ENCODE assay signal across 9 cellular contexts in genomic region chr11:8201524-8202365, GRCh38. TPM values are rescaled to one million over a fixed set of nuclear protein-coding genes. Genes with fewer than 3 reads are reported as not detected.
DNase-seq lines count a peak whose midpoint lies in the region; ATAC-seq and TF ChIP-seq lines count a peak whose summit lies in the region.
"Had no signal": no experiment of that assay in that cellular context is flagged by ENCODE, and none has a peak within 500 bp of the region (broad histone marks: within the 10 kb centered on the region; RNA-seq: fewer than 3 reads in every experiment).

No MANE protein-coding gene starts in this region.

- CTCF ChIA-PET in CD4-positive, alpha-beta memory T cell (lab: Charles Lee; ENCODE audit: partially characterized antibody) = interaction anchor here (0.6 to 5.0 kb wide), 2 partner anchors 8 to 524 kb away, joined by 3 to 25 read pairs; no protein-coding TSS in a partner anchor

- peaks cover 0 to 10% (median 2%) of the 10 kb centered on the region in 4 donors for H3K4me1 Mint-ChIP-seq in CD4-positive, alpha-beta memory T cell
- H3K4me1 Mint-ChIP-seq in HFFc6 (ENCODE audit: low read depth) = no peaks in the 10 kb centered on the region

- POLR2A ChIA-PET in CD4-positive, alpha-beta memory T cell (lab: Charles Lee; ENCODE audit: partially characterized antibody) = no interaction called here

- H3K4me3 ChIP-seq in CD4-positive, alpha-beta memory T cell (ENCODE audit: low read length in 2 of 2) = no peak overlapping the region

- no peaks in the 10 kb centered on the region for H3K4me1 ChIP-seq in CD4-positive, alpha-beta memory T cell (ENCODE audit: insufficient read depth, low read length)

- no peaks in the 10 kb centered on the region for H3K27me3 ChIP-seq in CD4-positive, alpha-beta memory T cell (ENCODE audit: insufficient read depth, low read length)

- H3K36me3 ChIP-seq in CD4-positive, alpha-beta memory T cell (ENCODE audit: insufficient read depth, low read length) = no peaks in the 10 kb centered on the region

- intact Hi-C loops in CD4-positive, alpha-beta memory T cell (cut with micrococcal nuclease) = no loop called here

- TF ChIP-seq CTCF in HFFc6 (IDR thresholded peaks at IDR 0.05) = no peak

- peak; percentile 7 for DNase-seq in left lobe of liver (ENCODE audit: low spot score)
- no peak for DNase-seq in CD4-positive, alpha-beta memory T cell
- DNase-seq in HFFc6 = no peak
- DNase-seq in iPS-NIHi7 (ENCODE audit: extremely low spot score) = no peak
- DNase-seq in NCI-H82 (lab: John Stamatoyannopoulos, UW) = no peak
- DNase-seq: PC-3 had no signal

- H3K9me3 Mint-ChIP-seq in CD4-positive, alpha-beta memory T cell = no peaks in the 10 kb centered on the region
- H3K9me3 Mint-ChIP-seq in HFFc6 = no peaks in the 10 kb centered on the region

- H3K27me3 Mint-ChIP-seq in CD4-positive, alpha-beta memory T cell = peaks cover 16 to 36% of the 10 kb centered on the region in 2 donors
- H3K27me3 Mint-ChIP-seq in HFFc6 (ENCODE audit: insufficient read depth) = peaks cover 18% of the 10 kb centered on the region

- H3K27ac ChIP-seq in CD4-positive, alpha-beta memory T cell (ENCODE audit: low read depth, low read length) = no peak overlapping the region

- no peak overlapping the region for H3K4me3 Mint-ChIP-seq in CD4-positive, alpha-beta memory T cell
- no peak overlapping the region for H3K4me3 Mint-ChIP-seq in HFFc6

- H3K27ac Mint-ChIP-seq in CD4-positive, alpha-beta memory T cell = no peak overlapping the region
- no peak overlapping the region for H3K27ac Mint-ChIP-seq in HFFc6

- ATAC-seq in GM18511 (IDR thresholded peaks at IDR 0.05; ENCODE audit: unreplicated experiment) = peak; percentile 96
- ATAC-seq in GM21576 (IDR thresholded peaks at IDR 0.05; ENCODE audit: unreplicated experiment) = peak; percentile 68
- ATAC-seq in HG03558 (IDR thresholded peaks at IDR 0.05; ENCODE audit: extremely low read depth, unreplicated experiment) = peak; percentile 65
- no peak for ATAC-seq in left lobe of liver
- ATAC-seq: PC-3 had no signal

- H3K36me3 Mint-ChIP-seq in CD4-positive, alpha-beta memory T cell = no peaks in the 10 kb centered on the region
- no peaks in the 10 kb centered on the region for H3K36me3 Mint-ChIP-seq in HFFc6 (ENCODE audit: low read depth)

- no peaks in the 10 kb centered on the region for H3K9me3 ChIP-seq in CD4-positive, alpha-beta memory T cell (ENCODE audit: control insufficient read depth in 1 of 2, low read length in 2 of 2)

RNA-seq across cellular contexts. Expression of gene RIC3, which starts 32.9 kb away (rescaled TPM):
- total RNA-seq in left lobe of liver = 3.4 TPM
- 10 to 100 TPM; 28.7 to 30.0 TPM for total RNA-seq in CD4-positive, alpha-beta memory T cell
- 1 to 10 TPM; 1.8 to 3.7 TPM for polyA plus RNA-seq in CD4-positive, alpha-beta memory T cell
- total RNA-seq in HFFc6 (2021; fragmentation: NEBNext Ultra II Directional; extraction: Animal tissue kit (Norgen Biotek cat#: 25700)) = not detected
- total RNA-seq: PC-3 had no signal
